ENCODE assay signal across 8 cellular contexts in genomic region chr7:26399309-26399610, GRCh38.
DNase-seq lines count a peak whose midpoint lies in the region; ATAC-seq and TF ChIP-seq lines count a peak whose summit lies in the region.

No MANE protein-coding gene starts in this region.

- DNase-seq in COR-L47 (lab: John Stamatoyannopoulos, UW) (peak; percentile 54), NCI-H146 (lab: John Stamatoyannopoulos, UW) (peak; percentile 87), coronary artery (ENCODE audit: low spot score) (no peak), lung microvascular endothelial cell (ENCODE audit: low read depth in 2 of 2) (peak; percentile 59 to 77), transverse colon (no peak), NCI-H1436 treated with DMSO at 0.1 percent for 48 hours (lab: John Stamatoyannopoulos, UW) (no peak), DMS 273 (lab: John Stamatoyannopoulos, UW; ENCODE audit: unreplicated experiment) (no peak)

- no peak for TF ChIP-seq CTCF in coronary artery (IDR thresholded peaks at IDR 0.05)
- TF ChIP-seq CTCF in transverse colon (IDR thresholded peaks at IDR 0.05): peak in 2 of 5 experiments; percentile 11 to 20

- no peak for TF ChIP-seq POLR2A in transverse colon (IDR thresholded peaks at IDR 0.05)

- no peak for ATAC-seq in GM19023 (IDR thresholded peaks at IDR 0.05; ENCODE audit: unreplicated experiment)

- H3K9me3 ChIP-seq in transverse colon: no peaks in the 10 kb centered on the region

- H3K4me3 ChIP-seq in coronary artery: peak overlapping the region; percentile 63
- H3K4me3 ChIP-seq in transverse colon: peak overlapping the region; percentile 45 to 83 (median 66)

- no peak for TF ChIP-seq EP300 in transverse colon (IDR thresholded peaks at IDR 0.05; ENCODE audit: low read depth)

- in situ Hi-C loops in transverse colon (cut with MboI; ENCODE audit: low pct_ligation_motif_present in 1 of 4, low pct_unique_long_range_greater_than_20kb in 1 of 4, low sequenced_read_pairs in 3 of 4): no loop called here

- 3% methylated on average over 3 of the region's 3 CpGs; no CpG with 5 or more reads in 1 of the 2 donors for WGBS in transverse colon (ENCODE audit: low coverage in 1 of 2), 2 donors

- no peaks in the 10 kb centered on the region for H3K36me3 ChIP-seq in transverse colon

- H3K27ac ChIP-seq in coronary artery (peak overlapping the region in 1 of 2 donors; percentile 47), transverse colon (peak overlapping the region; percentile 76 to 86 (median 84))

- intact Hi-C loops in transverse colon (cut with DNase I; ENCODE audit: low total_unique reads): no loop called here

- peaks cover 0 to 20% (median 12%) of the 10 kb centered on the region in 4 donors for H3K4me1 ChIP-seq in transverse colon

- H3K27me3 ChIP-seq in transverse colon: no peaks in the 10 kb centered on the region

Comparison
In these comparisons a context has a peak if more than half of its experiments do, and no peak if none do; other contexts are left out.
1. DNase-seq: peak in COR-L47 (single experiment), NCI-H146 (single experiment) and lung microvascular endothelial cell (2 of 2); none in coronary artery (single experiment), transverse colon (single experiment), NCI-H1436 treated with DMSO at 0.1 percent for 48 hours (single experiment) and DMS 273 (single experiment).